8 cellular contexts compared by ENCODE assay signal in the genomic region with DNA sequence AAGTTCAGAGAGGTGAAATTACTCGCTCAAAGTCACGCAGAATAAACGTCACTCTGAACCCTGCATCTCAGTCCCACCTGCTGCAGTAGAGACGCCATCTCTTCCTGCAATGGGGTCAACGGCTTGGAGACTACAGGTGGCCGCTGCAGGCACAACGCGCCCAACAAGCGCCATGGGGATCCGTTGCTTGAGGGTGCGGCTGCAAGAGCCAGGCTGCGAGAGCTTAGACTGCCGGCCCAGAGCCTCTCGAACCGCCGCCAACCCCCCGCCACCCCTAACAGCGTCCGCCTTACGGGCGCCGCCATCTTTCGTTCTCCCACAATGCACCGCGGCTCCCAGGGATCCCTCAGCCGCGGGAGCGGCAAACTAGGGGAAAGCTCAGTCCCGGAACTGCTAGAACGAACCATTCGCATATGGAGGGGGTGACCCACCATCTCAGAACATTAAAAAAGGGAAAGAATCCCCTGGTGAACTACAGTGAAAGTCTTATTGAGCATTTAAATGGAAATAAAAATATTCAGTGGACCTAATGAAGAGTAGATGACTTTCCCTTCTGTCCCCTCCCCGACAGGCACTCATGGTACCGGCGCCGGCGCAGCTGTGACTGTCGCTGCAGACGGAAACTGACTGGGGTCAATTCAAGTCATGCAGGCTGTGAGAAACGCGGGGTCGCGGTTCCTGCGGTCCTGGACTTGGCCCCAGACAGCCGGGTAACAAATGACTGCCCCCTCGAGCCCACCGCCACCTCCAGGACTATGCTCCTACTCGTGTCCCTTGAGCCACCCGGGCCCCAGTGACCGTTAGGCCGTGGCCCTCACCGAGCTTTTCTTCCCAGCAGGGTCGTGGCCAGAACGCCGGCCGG. TPM values are rescaled to one million over a fixed set of nuclear protein-coding genes. Genes with fewer than 3 reads are reported as not detected.
A peak's percentile ranks its signal among the peaks of the same experiment; 100 is the strongest.
DNase-seq lines count a peak whose midpoint lies in the region; ATAC-seq and TF ChIP-seq lines count a peak whose summit lies in the region.

MRPL46 (minus strand) TSS at position 316 of the 862 bp plus-strand sequence; CDS start at position 305, 11 bp downstream.
MRPS11 (plus strand) TSS at position 636 of the 862 bp plus-strand sequence; CDS start at position 646, 10 bp downstream.

- peak; percentile 78 for DNase-seq in NCI-H146 (lab: John Stamatoyannopoulos, UW)
- peak; percentile 77 for DNase-seq in amniotic epithelial cell (ENCODE audit: low read depth)
- peak; percentile 94 for DNase-seq in left cardiac atrium
- DNase-seq in progenitor cell of endocrine pancreas (ENCODE audit: low spot score, unreplicated experiment): peak; percentile 72
- peak; percentile 93 for DNase-seq in upper lobe of right lung

- peak within 1 kb of the TSS; percentile 88 for H3K4me3 ChIP-seq in upper lobe of right lung

- peak within 1 kb of the TSS; percentile 95 for H3K4me3 Mint-ChIP-seq in progenitor cell of endocrine pancreas (ENCODE audit: low read depth)

- H3K36me3 Mint-ChIP-seq in progenitor cell of endocrine pancreas (ENCODE audit: insufficient read depth): peaks cover 9% of the 10 kb centered on the region

- no peaks in the 10 kb centered on the region for H3K9me3 Mint-ChIP-seq in progenitor cell of endocrine pancreas (ENCODE audit: low read depth)

- peaks cover 17% of the 10 kb centered on the region for H3K4me1 Mint-ChIP-seq in progenitor cell of endocrine pancreas (ENCODE audit: low read depth)

- H3K9me3 ChIP-seq in upper lobe of right lung: no peaks in the 10 kb centered on the region

- TF ChIP-seq CTCF in progenitor cell of endocrine pancreas (IDR thresholded peaks at IDR 0.05; ENCODE audit: unreplicated experiment): no peak
- TF ChIP-seq CTCF in upper lobe of right lung (IDR thresholded peaks at IDR 0.05): no peak

- H3K27ac ChIP-seq in upper lobe of right lung: peak within 1 kb of the TSS; percentile 95

- H3K4me1 ChIP-seq in upper lobe of right lung: peaks cover 17% of the 10 kb centered on the region

- intact Hi-C loops in T-helper 1 cell treated with Interleukin-12 subunit alpha and Interleukin-12 subunit beta and Interleukin-4 antibody, amounts not matched to agents 30 ng/mL and 1 ng/mL, for 36 hours (cut with micrococcal nuclease): loop anchor here (1.0 to 5.0 kb wide), 11 partner anchors 17 to 1110 kb away; partner anchors contain the start of genes ABHD2, AEN, DET1 and MFGE8
- intact Hi-C loops in left cardiac atrium (cut with DNase I): no loop called here
- intact Hi-C loops in upper lobe of right lung (cut with DNase I): no loop called here

- no peaks in the 10 kb centered on the region for H3K27me3 Mint-ChIP-seq in progenitor cell of endocrine pancreas

- TF ChIP-seq POLR2A in GM15510 (IDR thresholded peaks at IDR 0.05; ENCODE audit: borderline replicate concordance, extremely low read depth, insufficient read length): peak; percentile 64

- ATAC-seq in HG02870 (IDR thresholded peaks at IDR 0.05; ENCODE audit: unreplicated experiment): peak; percentile 87
- peak; percentile 96 to 98 for ATAC-seq in left cardiac atrium
- peak; percentile 99 for ATAC-seq in upper lobe of right lung

- H3K27me3 ChIP-seq in upper lobe of right lung: no peaks in the 10 kb centered on the region

- peak within 1 kb of the TSS; percentile 100 for H3K27ac Mint-ChIP-seq in progenitor cell of endocrine pancreas

- peaks cover 29% of the 10 kb centered on the region for H3K36me3 ChIP-seq in upper lobe of right lung

RNA-seq across cellular contexts. Expression of gene MRPL46, which starts in this region (rescaled TPM):
- total RNA-seq in T-helper 1 cell treated with Interleukin-12 subunit alpha and Interleukin-12 subunit beta and Interleukin-4 antibody, amounts not matched to agents 30 ng/mL and 1 ng/mL, for 36 hours: 29.0 and 32.4 TPM in 2 replicates
- total RNA-seq in left cardiac atrium (10 to 100 TPM; 36.4 to 42.4 TPM), progenitor cell of endocrine pancreas (21.0 and 24.9 TPM in 2 replicates), upper lobe of right lung (17.0 TPM)

RNA-seq across cellular contexts. Expression of gene MRPS11, which starts in this region (rescaled TPM):
- total RNA-seq in T-helper 1 cell treated with Interleukin-12 subunit alpha and Interleukin-12 subunit beta and Interleukin-4 antibody, amounts not matched to agents 30 ng/mL and 1 ng/mL, for 36 hours: 61.5 and 63.5 TPM in 2 replicates
- total RNA-seq in left cardiac atrium (10 to 100 TPM; 40.7 to 51.5 TPM), progenitor cell of endocrine pancreas (40.8 and 43.1 TPM in 2 replicates), upper lobe of right lung (33.7 TPM)

Comparison
In these comparisons a context has a peak if more than half of its experiments do, and no peak if none do; other contexts are left out.
1. Peak in every context shown above with its lines: DNase-seq, ATAC-seq, H3K4me3 ChIP-seq and H3K27ac ChIP-seq.